In the genomic region with DNA sequence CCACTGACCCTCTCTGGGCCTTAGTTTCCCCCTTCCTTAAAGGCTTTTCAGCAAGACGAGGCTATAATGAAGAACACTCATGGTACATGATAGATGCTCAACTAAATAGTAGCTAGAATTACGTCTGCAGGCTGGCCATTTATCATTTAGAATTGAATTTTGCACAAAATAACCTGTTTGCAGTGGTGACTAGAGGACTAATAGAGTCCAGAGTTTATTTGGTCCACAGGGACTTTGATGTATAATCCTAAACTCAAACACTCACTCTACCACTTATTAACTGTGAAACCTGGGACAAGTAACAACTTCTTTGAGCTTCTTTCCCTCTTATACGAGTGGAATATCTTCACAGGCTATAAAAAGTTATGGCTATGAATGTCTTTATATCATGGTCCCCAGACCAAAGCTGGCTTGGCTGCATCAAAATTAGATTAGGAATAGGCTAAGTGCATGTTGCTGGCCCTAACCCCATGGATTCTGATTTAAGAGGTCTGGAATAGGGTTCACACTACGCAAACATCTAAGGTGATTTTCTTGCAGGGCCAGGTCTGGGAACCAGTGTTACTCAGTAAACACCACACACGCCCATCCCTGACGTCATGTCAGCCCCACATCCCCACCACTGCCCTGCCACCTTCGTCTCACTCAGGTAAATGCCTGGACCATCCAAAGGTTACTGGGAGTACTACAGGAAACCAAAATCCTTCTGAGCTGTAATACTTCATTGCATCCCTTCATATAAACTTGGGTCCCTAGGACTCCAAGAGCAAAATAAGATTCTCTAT, we compare ENCODE assay signal across 35 cellular contexts.
A peak's percentile ranks its signal among the peaks of the same experiment; 100 is the strongest.
DNase-seq lines count a peak whose midpoint lies in the region; ATAC-seq, FAIRE-seq and TF ChIP-seq lines count a peak whose summit lies in the region.
"Had no signal": no experiment of that assay in that cellular context is flagged by ENCODE, and none has a peak within 500 bp of the region (broad histone marks: within the 10 kb centered on the region; RNA-seq: fewer than 3 reads in every experiment).

No MANE protein-coding gene starts in this region.

- TF ChIP-seq CTCF in HepG2 (CRISPR knock-in tag; IDR thresholded peaks at IDR 0.05) (no peak), right lobe of liver (IDR thresholded peaks at IDR 0.05) (no peak), neural progenitor cell (IDR thresholded peaks at IDR 0.05) (no peak)

- peak overlapping the region; percentile 70 for H3K4me2 ChIP-seq in HepG2 (ENCODE audit: low read depth, low read length)
- H3K4me2 ChIP-seq in neural progenitor cell: no peak overlapping the region
- no peak overlapping the region for H3K4me2 ChIP-seq in GM23248 (ENCODE audit: unreplicated experiment)
- H3K4me2 ChIP-seq: A549; BLaER1; BLaER1 treated with 17β-estradiol and CSF1 and Interleukin-3, amounts not matched to agents 10 nM and 100 nM had no signal

- H3K27ac Mint-ChIP-seq in neural progenitor cell: peak overlapping the region; percentile 26
- H3K27ac Mint-ChIP-seq: B cell; CD14-positive monocyte; CD4-positive, alpha-beta memory T cell; CD4-positive, alpha-beta T cell; CD4-positive, CD25-positive, alpha-beta regulatory T cell; CD8-positive, alpha-beta memory T cell; CD8-positive, alpha-beta T cell had no signal

- BruUV-seq in HepG2 (replicated peaks; lab: Mats Ljungman, UMichigan): no TSS peak

- TF ChIP-seq EP300 in HepG2 (IDR thresholded peaks at IDR 0.05; ENCODE audit: low read depth in 2 of 2, low read length in 2 of 2): peak; percentile 19 to 83; a peak in 2 of 4 replicates
- TF ChIP-seq EP300 in HepG2 (CRISPR knock-in tag; IDR thresholded peaks at IDR 0.05; ENCODE audit: borderline replicate concordance): no peak

- peaks cover 2% of the 10 kb centered on the region for H3K27me3 Mint-ChIP-seq in neural progenitor cell (ENCODE audit: insufficient read depth, low read depth)
- H3K27me3 Mint-ChIP-seq: B cell; CD4-positive, alpha-beta memory T cell; CD4-positive, alpha-beta T cell; CD4-positive, CD25-positive, alpha-beta regulatory T cell had no signal

- no peaks in the 10 kb centered on the region for H3K27me3 ChIP-seq in HepG2 (ENCODE audit: control insufficient read depth in 1 of 2, insufficient read depth in 2 of 2, low read length in 2 of 2)
- no peaks in the 10 kb centered on the region for H3K27me3 ChIP-seq in right lobe of liver
- no peaks in the 10 kb centered on the region for H3K27me3 ChIP-seq in neural progenitor cell
- H3K27me3 ChIP-seq in GM23248 (replicated peaks; ENCODE audit: insufficient read depth): no peaks in the 10 kb centered on the region
- H3K27me3 ChIP-seq: BE2C; BLaER1; BLaER1 treated with 17β-estradiol and CSF1 and Interleukin-3, amounts not matched to agents 10 nM and 100 nM had no signal

- H4K20me1 ChIP-seq in HepG2 (ENCODE audit: insufficient read depth, low read length) (no peaks in the 10 kb centered on the region), neural progenitor cell (ENCODE audit: low read depth) (no peaks in the 10 kb centered on the region), GM23248 (ENCODE audit: insufficient read depth) (no peaks in the 10 kb centered on the region)
- H4K20me1 ChIP-seq: BLaER1; BLaER1 treated with 17β-estradiol and CSF1 and Interleukin-3, amounts not matched to agents 10 nM and 100 nM had no signal

- peak; percentile 94 for ATAC-seq in HepG2
- ATAC-seq in right lobe of liver: no peak
- ATAC-seq: A549; CD8-positive, alpha-beta T cell had no signal

- in situ Hi-C loops in HepG2 (cut with HindIII; ENCODE audit: extremely low pct_ligation_motif_present, low pct_unique_long_range_greater_than_20kb) (loop anchor here (10.0 kb wide), 1 partner anchor 63 kb away; no protein-coding TSS in a partner anchor), GM23248 (cut with MboI) (no loop called here)

- 6% methylated on average over 7 of the region's 7 CpGs for WGBS in HepG2 (ENCODE audit: low lambda C conversion rate)
- WGBS in right lobe of liver (ENCODE audit: insufficient coverage, low coverage, low lambda C conversion rate, missing lambda C conversion rate): 55% methylated on average over 5 of the region's 7 CpGs
- 79 to 81% methylated on average over 7 of the region's 7 CpGs for WGBS in GM23248 (ENCODE audit: low coverage in 1 of 2, low lambda C conversion rate in 2 of 2, missing lambda C conversion rate in 2 of 2), 2 experiments

- no peaks in the 10 kb centered on the region for H3K9me3 Mint-ChIP-seq in neural progenitor cell
- H3K9me3 Mint-ChIP-seq: CD4-positive, alpha-beta T cell; CD8-positive, alpha-beta T cell had no signal

- TF ChIP-seq POLR2A in HepG2 (IDR thresholded peaks at IDR 0.05; ENCODE audit: insufficient read depth in 1 of 2, low read depth in 2 of 2, low read length in 2 of 2) (0 out of 4 replicates have a peak, but pooled peaks of 1 of the 2 experiments have one; percentile 4), right lobe of liver (IDR thresholded peaks at IDR 0.05) (no peak)

- H3K27ac ChIP-seq in HepG2 (ENCODE audit: extremely low read length, insufficient read depth, low read length): peak overlapping the region; percentile 76
- no peak overlapping the region for H3K27ac ChIP-seq in right lobe of liver
- H3K27ac ChIP-seq in neural progenitor cell: no peak overlapping the region
- no peak overlapping the region for H3K27ac ChIP-seq in GM23248
- H3K27ac ChIP-seq: 22Rv1; A549; BLaER1; BLaER1 treated with 17β-estradiol and CSF1 and Interleukin-3, amounts not matched to agents 10 nM and 100 nM; C4-2B had no signal

- no peaks in the 10 kb centered on the region for H3K36me3 Mint-ChIP-seq in neural progenitor cell
- H3K36me3 Mint-ChIP-seq: CD4-positive, alpha-beta memory T cell; CD8-positive, alpha-beta T cell had no signal

- no peak overlapping the region for H2AFZ ChIP-seq in HepG2 (ENCODE audit: low read length)
- H2AFZ ChIP-seq in neural progenitor cell (replicated peaks): no peak overlapping the region
- no peak overlapping the region for H2AFZ ChIP-seq in GM23248

- H3K79me2 ChIP-seq in HepG2 (ENCODE audit: insufficient read depth, low read length) (no peaks in the 10 kb centered on the region), neural progenitor cell (ENCODE audit: low read depth) (no peaks in the 10 kb centered on the region), GM23248 (ENCODE audit: insufficient read depth) (no peaks in the 10 kb centered on the region)

- peaks cover 10% of the 10 kb centered on the region for H3K4me1 Mint-ChIP-seq in neural progenitor cell
- H3K4me1 Mint-ChIP-seq: B cell; CD4-positive, alpha-beta memory T cell; CD4-positive, CD25-positive, alpha-beta regulatory T cell; CD8-positive, alpha-beta memory T cell had no signal

- POLR2A ChIA-PET in HepG2 (lab: Yijun Ruan, JAX): interaction anchor here (1.6 to 1.7 kb wide), 2 partner anchors 10 to 36 kb away, joined by 3 to 7 read pairs; no protein-coding TSS in a partner anchor

- no peaks in the 10 kb centered on the region for H3F3A ChIP-seq in neural progenitor cell (ENCODE audit: low read depth)
- no peaks in the 10 kb centered on the region for H3F3A ChIP-seq in GM23248 (ENCODE audit: insufficient read depth)

- TF ChIP-seq RAD21 in HepG2 (CRISPR knock-in tag; IDR thresholded peaks at IDR 0.05): peak; percentile 19; the same call in 1 of the 2 replicates

- FAIRE-seq in HepG2 (lab: Jason Lieb, UNC): peak; percentile 67
- FAIRE-seq: A204.1, A549, D721Med had no signal

- CTCF ChIA-PET in HepG2 (lab: Yijun Ruan, JAX; ENCODE audit: low intra/inter-chr PET ratio, low total read pairs): no interaction called here

- H3K36me3 ChIP-seq in HepG2 (replicated peaks in 1 of 2; ENCODE audit: control insufficient read depth in 1 of 2, insufficient read depth in 2 of 2, low read length in 2 of 2) (no peaks in the 10 kb centered on the region), right lobe of liver (no peaks in the 10 kb centered on the region), neural progenitor cell (no peaks in the 10 kb centered on the region), GM23248 (ENCODE audit: low read depth) (no peaks in the 10 kb centered on the region)
- H3K36me3 ChIP-seq: BLaER1; BLaER1 treated with 17β-estradiol and CSF1 and Interleukin-3, amounts not matched to agents 10 nM and 100 nM had no signal

- H3K4me3 ChIP-seq in HepG2 (replicated peaks in 1 of 3; ENCODE audit: insufficient read depth in 1 of 3, low read depth in 2 of 3, low read length in 3 of 3) (peak overlapping the region in 1 of 3 experiments; percentile 53; a peak in 2 of 6 replicates), right lobe of liver (no peak overlapping the region), neural progenitor cell (no peak overlapping the region), GM23248 (no peak overlapping the region)
- H3K4me3 ChIP-seq: A549; BLaER1; BLaER1 treated with 17β-estradiol and CSF1 and Interleukin-3, amounts not matched to agents 10 nM and 100 nM had no signal

- no peak overlapping the region for H3K4me3 Mint-ChIP-seq in neural progenitor cell
- H3K4me3 Mint-ChIP-seq: B cell; CD14-positive monocyte; CD4-positive, alpha-beta memory T cell; CD4-positive, alpha-beta T cell; CD8-positive, alpha-beta memory T cell; CD8-positive, alpha-beta T cell had no signal

- DNase-seq in SIG-M5 treated with dmso at 0.1 percent for 504 hours (lab: John Stamatoyannopoulos, UW; ENCODE audit: unreplicated experiment): peak; percentile 10
- no peak for DNase-seq in SIG-M5 (lab: John Stamatoyannopoulos, UW)
- peak; percentile 79 for DNase-seq in HepG2 (ENCODE audit: low spot score)
- DNase-seq in right lobe of liver: no peak
- DNase-seq in neural progenitor cell (ENCODE audit: low spot score): no peak
- no peak for DNase-seq in GM23248
- DNase-seq: 8988T; ACHN; AML-193; BE2C; C1 segment of cervical spinal cord; Caco-2; Calu3; CD4-positive, alpha-beta memory T cell; CD4-positive, alpha-beta T cell; CD4-positive, CD25-positive, alpha-beta regulatory T cell; CD8-positive, alpha-beta memory T cell; CD8-positive, alpha-beta T cell; COR-L47; DMS 273 treated with DMSO at 0.1 percent for 48 hours; DMS153; DMS53; DMS79; DMS79 treated with DMSO at 0.1 percent for 48 hours; DND-41; EL had no signal

- intact Hi-C loops in HepG2 (cut with micrococcal nuclease; ENCODE audit: unreplicated experiment) (loop anchor here (2.0 to 5.0 kb wide), 2 partner anchors 37 to 150 kb away; partner anchors contain the start of gene FRMD3), right lobe of liver (cut with DNase I) (no loop called here)

- no peaks in the 10 kb centered on the region for H3K9me2 ChIP-seq in GM23248 (ENCODE audit: insufficient read depth)

- H3K9me3 ChIP-seq in HepG2 (ENCODE audit: low read length) (peaks cover 13% of the 10 kb centered on the region), right lobe of liver (no peaks in the 10 kb centered on the region), neural progenitor cell (ENCODE audit: low read depth) (no peaks in the 10 kb centered on the region), GM23248 (ENCODE audit: low read depth) (no peaks in the 10 kb centered on the region)
- H3K9me3 ChIP-seq: BE2C, Caco-2 had no signal

- H3K9ac ChIP-seq in HepG2 (ENCODE audit: insufficient read depth, low read depth, low read length) (peak overlapping the region; percentile 48), neural progenitor cell (no peak overlapping the region), GM23248 (no peak overlapping the region)
- H3K9ac ChIP-seq: BLaER1; BLaER1 treated with 17β-estradiol and CSF1 and Interleukin-3, amounts not matched to agents 10 nM and 100 nM had no signal

- H3K4me1 ChIP-seq in HepG2 (ENCODE audit: insufficient read depth, low read length) (peaks cover 61% of the 10 kb centered on the region), right lobe of liver (no peaks in the 10 kb centered on the region), neural progenitor cell (no peaks in the 10 kb centered on the region), GM23248 (ENCODE audit: insufficient read depth) (0 out of 2 replicates have a peak, but pooled peaks cover 4% of the 10 kb centered on the region)
- H3K4me1 ChIP-seq: A549; BLaER1; BLaER1 treated with 17β-estradiol and CSF1 and Interleukin-3, amounts not matched to agents 10 nM and 100 nM; Caco-2 had no signal

Comparison
In these comparisons a context has a peak if more than half of its experiments do, and no peak if none do; other contexts are left out.
1. DNase-seq: peak in SIG-M5 treated with dmso at 0.1 percent for 504 hours (single experiment) and HepG2 (single experiment); none in SIG-M5 (single experiment), right lobe of liver (0 of 3), neural progenitor cell (single experiment) and GM23248 (single experiment).